ENCODE assay signal across 11 cellular contexts in genomic region chr11:73493838-73494598, GRCh38.
DNase-seq lines count a peak whose midpoint lies in the region; ATAC-seq and TF ChIP-seq lines count a peak whose summit lies in the region.
"Had no signal": no experiment of that assay in that cellular context is flagged by ENCODE, and none has a peak within 500 bp of the region (broad histone marks: within the 10 kb centered on the region; RNA-seq: fewer than 3 reads in every experiment).

No MANE protein-coding gene starts in this region.

- peaks cover 6% of the 10 kb centered on the region for H3K36me3 Mint-ChIP-seq in activated T-cell treated with anti-CD3 and anti-CD28 coated beads, Interleukin-2, amount 50 U/mL, for 24 hours (ENCODE audit: low read depth)
- peaks cover 12% of the 10 kb centered on the region for H3K36me3 Mint-ChIP-seq in activated CD8-positive, alpha-beta memory T cell treated with anti-CD3 and anti-CD28 coated beads, Interleukin-2, amount 10 ng/mL, durations not matched to agents 7 days and 5 days

- CTCF ChIA-PET in activated CD8-positive, alpha-beta memory T cell treated with anti-CD3 and anti-CD28 coated beads, Interleukin-2, amount 10 ng/mL, durations not matched to agents 7 days and 5 days (lab: Charles Lee), result interaction anchor here (1.0 kb wide), 1 partner anchor 15 kb away, joined by 3 read pairs; no protein-coding TSS in a partner anchor

- peaks cover 6% of the 10 kb centered on the region for H3K4me1 Mint-ChIP-seq in activated T-cell treated with anti-CD3 and anti-CD28 coated beads, Interleukin-2, amount 50 U/mL, for 24 hours (ENCODE audit: low read depth)
- H3K4me1 Mint-ChIP-seq in activated CD8-positive, alpha-beta memory T cell treated with anti-CD3 and anti-CD28 coated beads, Interleukin-2, amount 10 ng/mL, durations not matched to agents 7 days and 5 days, result peaks cover 3% of the 10 kb centered on the region

- no peak overlapping the region for H3K27ac ChIP-seq in RWPE2 (ENCODE audit: poor library complexity, severe bottlenecking)

- intact Hi-C loops in posterior vena cava (cut with DNase I), result no loop called here

- no peaks in the 10 kb centered on the region for H3K36me3 ChIP-seq in RWPE2 (ENCODE audit: low read depth)

- peaks cover 8% of the 10 kb centered on the region for H3K4me1 ChIP-seq in RWPE2 (ENCODE audit: insufficient read depth, poor library complexity, severe bottlenecking)

- H3K4me3 ChIP-seq in RWPE2 (ENCODE audit: severe bottlenecking), result no peak overlapping the region

- H3K27me3 ChIP-seq in RWPE2 (ENCODE audit: insufficient read depth, poor library complexity, severe bottlenecking), result no peaks in the 10 kb centered on the region

- no peaks in the 10 kb centered on the region for H3K27me3 Mint-ChIP-seq in activated T-cell treated with anti-CD3 and anti-CD28 coated beads, Interleukin-2, amount 50 U/mL, for 24 hours
- no peaks in the 10 kb centered on the region for H3K27me3 Mint-ChIP-seq in activated CD8-positive, alpha-beta memory T cell treated with anti-CD3 and anti-CD28 coated beads, Interleukin-2, amount 10 ng/mL, durations not matched to agents 7 days and 5 days
- H3K27me3 Mint-ChIP-seq: brain; naive thymus-derived CD4-positive, alpha-beta T cell had no signal

- no peak for TF ChIP-seq CTCF in RWPE2 (IDR thresholded peaks at IDR 0.05; ENCODE audit: poor library complexity, severe bottlenecking)

- no peak overlapping the region for H3K27ac Mint-ChIP-seq in activated T-cell treated with anti-CD3 and anti-CD28 coated beads, Interleukin-2, amount 50 U/mL, for 24 hours
- H3K27ac Mint-ChIP-seq in activated CD8-positive, alpha-beta memory T cell treated with anti-CD3 and anti-CD28 coated beads, Interleukin-2, amount 10 ng/mL, durations not matched to agents 7 days and 5 days, result no peak overlapping the region
- H3K27ac Mint-ChIP-seq: naive thymus-derived CD4-positive, alpha-beta T cell had no signal

- DNase-seq in EH (ENCODE audit: low read depth), result peak; percentile 88
- no peak for DNase-seq in RWPE2 (ENCODE audit: low spot score)
- DNase-seq in fibroblast of the conjunctiva (ENCODE audit: low read depth), result peak; percentile 12
- peak; percentile 47 for DNase-seq in non-pigmented ciliary epithelial cell (ENCODE audit: low read depth)
- DNase-seq in activated T-cell treated with anti-CD3 and anti-CD28 coated beads, Interleukin-2, amount 50 U/mL, for 24 hours, result no peak
- DNase-seq in activated CD8-positive, alpha-beta memory T cell treated with anti-CD3 and anti-CD28 coated beads, Interleukin-2, amount 10 ng/mL, durations not matched to agents 7 days and 5 days, result no peak
- no peak for DNase-seq in posterior vena cava (ENCODE audit: low spot score)
- DNase-seq: naive thymus-derived CD4-positive, alpha-beta T cell; NCI-H2081 had no signal

- no peaks in the 10 kb centered on the region for H3K9me3 ChIP-seq in RWPE2 (ENCODE audit: severe bottlenecking)

- no peak overlapping the region for H3K4me3 Mint-ChIP-seq in activated T-cell treated with anti-CD3 and anti-CD28 coated beads, Interleukin-2, amount 50 U/mL, for 24 hours
- no peak overlapping the region for H3K4me3 Mint-ChIP-seq in activated CD8-positive, alpha-beta memory T cell treated with anti-CD3 and anti-CD28 coated beads, Interleukin-2, amount 10 ng/mL, durations not matched to agents 7 days and 5 days
- H3K4me3 Mint-ChIP-seq: brain; naive thymus-derived CD4-positive, alpha-beta T cell had no signal

- peaks cover 4% of the 10 kb centered on the region for H3K9me3 Mint-ChIP-seq in activated T-cell treated with anti-CD3 and anti-CD28 coated beads, Interleukin-2, amount 50 U/mL, for 24 hours
- peaks cover 3% of the 10 kb centered on the region for H3K9me3 Mint-ChIP-seq in activated CD8-positive, alpha-beta memory T cell treated with anti-CD3 and anti-CD28 coated beads, Interleukin-2, amount 10 ng/mL, durations not matched to agents 7 days and 5 days (ENCODE audit: low read depth)

- ATAC-seq in RWPE2 (ENCODE audit: low read depth) (peak; percentile 81), HG03097 (IDR thresholded peaks at IDR 0.05; ENCODE audit: low FRiP score, unreplicated experiment) (no peak)
- ATAC-seq in activated CD8-positive, alpha-beta memory T cell treated with anti-CD3 and anti-CD28 coated beads, Interleukin-2, amount 10 ng/mL, durations not matched to agents 7 days and 5 days, result no peak
- ATAC-seq: naive thymus-derived CD4-positive, alpha-beta T cell had no signal

Comparison
In these comparisons a context has a peak if more than half of its experiments do, and no peak if none do; other contexts are left out.
1. DNase-seq: peak in EH (single experiment), fibroblast of the conjunctiva (single experiment) and non-pigmented ciliary epithelial cell (single experiment); none in RWPE2 (single experiment), activated T-cell treated with anti-CD3 and anti-CD28 coated beads, Interleukin-2, amount 50 U/mL, for 24 hours (single experiment), activated CD8-positive, alpha-beta memory T cell treated with anti-CD3 and anti-CD28 coated beads, Interleukin-2, amount 10 ng/mL, durations not matched to agents 7 days and 5 days (single experiment) and posterior vena cava (single experiment).